ENCODE assay signal across 1 cellular context in genomic region chr6:138403324-138403800, GRCh38.
TF ChIP-seq lines count a peak whose summit lies in the region.

No MANE protein-coding gene starts in this region.

TF ChIP-seq in SK-N-SH, 30 proteins besides CTCF, POLR2A, EP300 and RAD21 (continued from another document):
- TF ChIP-seq ZBTB33 (IDR thresholded peaks at IDR 0.05; ENCODE audit: borderline replicate concordance, low read depth) (no peak), TEAD4 (IDR thresholded peaks at IDR 0.05; ENCODE audit: borderline replicate concordance, insufficient read depth) (no peak), USF1 (IDR thresholded peaks at IDR 0.05; ENCODE audit: borderline replicate concordance, low read depth) (no peak)
